ENCODE assay signal across 14 cellular contexts in the genomic region with DNA sequence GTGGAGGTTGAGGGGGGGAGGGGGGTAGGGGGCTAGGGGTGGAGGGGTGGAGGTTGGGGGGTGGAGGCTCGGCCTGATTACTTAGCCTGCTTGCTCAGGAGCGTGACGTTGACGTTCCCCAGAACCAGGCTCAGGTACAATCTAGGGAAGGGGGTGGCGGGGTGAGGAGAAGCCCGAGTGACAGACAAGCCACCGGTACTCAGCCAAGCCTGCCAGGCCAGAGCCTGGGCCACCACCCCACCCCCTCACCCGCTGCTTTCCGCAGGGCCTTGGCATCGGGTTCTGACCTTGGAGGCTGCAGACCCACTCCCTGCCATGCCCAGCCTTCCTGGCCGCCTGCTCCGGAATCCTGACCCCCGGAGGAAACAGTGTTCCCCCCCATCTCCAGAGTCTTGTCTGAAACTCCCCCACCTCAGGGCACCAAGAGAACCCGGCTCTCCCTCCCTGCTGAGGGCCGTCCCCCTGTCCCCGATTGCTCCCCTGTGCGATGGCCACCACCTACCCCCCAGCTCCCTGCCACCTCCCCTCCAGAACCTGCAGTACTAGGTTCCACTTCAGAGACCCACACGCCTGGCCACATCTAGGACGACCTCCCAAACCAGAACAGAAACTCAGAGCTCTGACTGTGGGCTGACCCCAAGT. TPM values are rescaled to one million over a fixed set of nuclear protein-coding genes. Genes with fewer than 3 reads are reported as not detected.
A peak's percentile ranks its signal among the peaks of the same experiment; 100 is the strongest.
DNase-seq lines count a peak whose midpoint lies in the region; ATAC-seq, FAIRE-seq and TF ChIP-seq lines count a peak whose summit lies in the region.
"Had no signal": no experiment of that assay in that cellular context is flagged by ENCODE, and none has a peak within 500 bp of the region (broad histone marks: within the 10 kb centered on the region; RNA-seq: fewer than 3 reads in every experiment).

No MANE protein-coding gene starts in this region.

- no peak overlapping the region for H3K4me3 Mint-ChIP-seq in activated CD4-positive, alpha-beta memory T cell treated with anti-CD3 and anti-CD28 coated beads, Interleukin-2, amount 10 ng/mL, durations not matched to agents 7 days and 5 days
- H3K4me3 Mint-ChIP-seq: activated naive CD4-positive, alpha-beta T cell treated with anti-CD3 and anti-CD28 coated beads, Interleukin-2, amount 50 U/mL, for 24 hours; B cell had no signal

- peak overlapping the region in 1 of 2 donors; percentile 55 for H3K9ac ChIP-seq in kidney (ENCODE audit: low read length in 2 of 2)

- H3K9me3 Mint-ChIP-seq in activated CD4-positive, alpha-beta memory T cell treated with anti-CD3 and anti-CD28 coated beads, Interleukin-2, amount 10 ng/mL, durations not matched to agents 7 days and 5 days = no peaks in the 10 kb centered on the region
- H3K9me3 Mint-ChIP-seq: activated naive CD4-positive, alpha-beta T cell treated with anti-CD3 and anti-CD28 coated beads, Interleukin-2, amount 50 U/mL, for 24 hours had no signal

- H3K27me3 ChIP-seq in adrenal gland (no peaks in the 10 kb centered on the region), gastrocnemius medialis (no peaks in the 10 kb centered on the region)

- TF ChIP-seq POLR2A in adrenal gland (IDR thresholded peaks at IDR 0.05) (no peak), gastrocnemius medialis (IDR thresholded peaks at IDR 0.05) (no peak)

- ATAC-seq in gastrocnemius medialis (peak; percentile 16 to 28), HG02970 (IDR thresholded peaks at IDR 0.05; ENCODE audit: low FRiP score, unreplicated experiment) (no peak)

- H3K9me3 ChIP-seq in adrenal gland (replicated peaks in 1 of 3) = no peaks in the 10 kb centered on the region
- H3K9me3 ChIP-seq in kidney (ENCODE audit: control insufficient read depth in 1 of 2, low read length in 2 of 2) = no peaks in the 10 kb centered on the region
- no peaks in the 10 kb centered on the region for H3K9me3 ChIP-seq in gastrocnemius medialis

- POLR2A ChIA-PET in activated CD4-positive, alpha-beta memory T cell treated with anti-CD3 and anti-CD28 coated beads, Interleukin-2, amount 10 ng/mL, durations not matched to agents 7 days and 5 days (lab: Charles Lee) = no interaction called here

- 30 to 44% (median 34%) methylated on average over 7 to 19 of the region's 19 CpGs for WGBS in adrenal gland, 4 donors

- H3K4me1 ChIP-seq in adrenal gland (replicated peaks in 1 of 2) (peaks cover 43 to 61% of the 10 kb centered on the region in 2 donors), kidney (ENCODE audit: control insufficient read depth in 1 of 2, insufficient read depth in 1 of 2, low read depth in 1 of 2, low read length in 2 of 2) (peaks cover 8 to 18% of the 10 kb centered on the region in 2 donors), gastrocnemius medialis (peaks cover 28 to 42% of the 10 kb centered on the region in 2 donors)

- in situ Hi-C loops in gastrocnemius medialis (cut with MboI; ENCODE audit: low sequenced_read_pairs in 4 of 4) = no loop called here

- CTCF ChIA-PET in activated CD4-positive, alpha-beta memory T cell treated with anti-CD3 and anti-CD28 coated beads, Interleukin-2, amount 10 ng/mL, durations not matched to agents 7 days and 5 days (lab: Charles Lee) = no interaction called here

- peaks cover 0 to 41% of the 10 kb centered on the region in 2 donors for H3K36me3 ChIP-seq in adrenal gland (replicated peaks in 1 of 2)
- H3K36me3 ChIP-seq in kidney (ENCODE audit: control insufficient read depth in 1 of 2, insufficient read depth in 2 of 2, low read length in 2 of 2) = peaks cover 8% of the 10 kb centered on the region in 2 donors
- H3K36me3 ChIP-seq in gastrocnemius medialis = peaks cover 0 to 36% of the 10 kb centered on the region in 2 donors

- intact Hi-C loops in adrenal gland (cut with DNase I) = loop anchor here in 1 of 2 donors (5.0 kb wide), 1 partner anchor 72 kb away; a partner anchor contains a TSS
- intact Hi-C loops in kidney (cut with DNase I) = no loop called here
- intact Hi-C loops in gastrocnemius medialis (cut with DNase I; ENCODE audit: low total_unique reads) = no loop called here

- peaks cover 12% of the 10 kb centered on the region for H3K4me1 Mint-ChIP-seq in activated CD4-positive, alpha-beta memory T cell treated with anti-CD3 and anti-CD28 coated beads, Interleukin-2, amount 10 ng/mL, durations not matched to agents 7 days and 5 days

- no peak for TF ChIP-seq CTCF in adrenal gland (IDR thresholded peaks at IDR 0.05)
- no peak for TF ChIP-seq CTCF in kidney (IDR thresholded peaks at IDR 0.05; ENCODE audit: borderline replicate concordance, extremely low read depth, insufficient read depth)
- no peak for TF ChIP-seq CTCF in gastrocnemius medialis (IDR thresholded peaks at IDR 0.05 in 4 of 5, conservative IDR thresholded peaks at IDR 0.05 in 1 of 5)

- FAIRE-seq in kidney (lab: Jason Lieb, UNC) = no peak

- peak; percentile 31 for DNase-seq in D341Med (ENCODE audit: low spot score)
- peak; percentile 70 to 88 (median 78) for DNase-seq in adrenal gland
- peak; percentile 83 for DNase-seq in kidney
- DNase-seq in gastrocnemius medialis = peak; percentile 56 to 74
- DNase-seq in NCI-H510A (lab: John Stamatoyannopoulos, UW) = no peak
- no peak for DNase-seq in activated CD4-positive, alpha-beta memory T cell treated with anti-CD3 and anti-CD28 coated beads, Interleukin-2, amount 10 ng/mL, durations not matched to agents 7 days and 5 days
- DNase-seq in SHP77 treated with DMSO at 0.1 percent for 48 hours (lab: John Stamatoyannopoulos, UW) = no peak
- DNase-seq: dermis blood vessel endothelial cell, GDM1, NCI-H1436, NCI-H774 had no signal

- peak overlapping the region in 1 of 4 donors; percentile 0 for H3K4me3 ChIP-seq in adrenal gland
- no peak overlapping the region for H3K4me3 ChIP-seq in kidney (ENCODE audit: low read length in 2 of 2)
- peak overlapping the region in 2 of 4 donors; percentile 10 to 19 for H3K4me3 ChIP-seq in gastrocnemius medialis

- H3K36me3 Mint-ChIP-seq in activated CD4-positive, alpha-beta memory T cell treated with anti-CD3 and anti-CD28 coated beads, Interleukin-2, amount 10 ng/mL, durations not matched to agents 7 days and 5 days (ENCODE audit: low read depth) = peaks cover 8% of the 10 kb centered on the region
- H3K36me3 Mint-ChIP-seq: activated naive CD4-positive, alpha-beta T cell treated with anti-CD3 and anti-CD28 coated beads, Interleukin-2, amount 50 U/mL, for 24 hours had no signal

- no peaks in the 10 kb centered on the region for H3K27me3 Mint-ChIP-seq in activated CD4-positive, alpha-beta memory T cell treated with anti-CD3 and anti-CD28 coated beads, Interleukin-2, amount 10 ng/mL, durations not matched to agents 7 days and 5 days
- H3K27me3 Mint-ChIP-seq: activated naive CD4-positive, alpha-beta T cell treated with anti-CD3 and anti-CD28 coated beads, Interleukin-2, amount 50 U/mL, for 24 hours; B cell had no signal

- H3K27ac Mint-ChIP-seq in activated CD4-positive, alpha-beta memory T cell treated with anti-CD3 and anti-CD28 coated beads, Interleukin-2, amount 10 ng/mL, durations not matched to agents 7 days and 5 days = no peak overlapping the region

- peak overlapping the region; percentile 50 to 98 (median 95) for H3K27ac ChIP-seq in adrenal gland
- peak overlapping the region; percentile 1 to 67 for H3K27ac ChIP-seq in kidney (ENCODE audit: low read depth in 2 of 2, low read length in 2 of 2)
- H3K27ac ChIP-seq in gastrocnemius medialis = peak overlapping the region; percentile 94 to 99 (median 98)

RNA-seq across cellular contexts. Expression of a gene that starts 5.2 kb away (rescaled TPM):
- total RNA-seq in adrenal gland = 100 to 1,000 TPM in 4 of 8 donors, 10 to 100 TPM in 4; 51.4 to 277 (median 113) TPM
- polyA plus RNA-seq in adrenal gland = 100 to 1,000 TPM; 197 to 260 (median 227) TPM
- 47.0 TPM for total RNA-seq in kidney
- polyA plus RNA-seq in kidney (ENCODE audit: insufficient read depth, low read depth, low replicate concordance) = 141 TPM
- 10 to 100 TPM; 21.3 to 56.7 (median 38.2) TPM for total RNA-seq in gastrocnemius medialis
- total RNA-seq in activated CD4-positive, alpha-beta memory T cell treated with anti-CD3 and anti-CD28 coated beads, Interleukin-2, amount 10 ng/mL, durations not matched to agents 7 days and 5 days = 10 to 100 TPM; 34.3 to 34.9 TPM

RNA-seq across cellular contexts. Expression of a gene that starts 58.6 kb away (rescaled TPM):
- 10 to 100 TPM; 20.9 to 70.7 (median 41.9) TPM for total RNA-seq in adrenal gland
- polyA plus RNA-seq in adrenal gland = 10 to 100 TPM; 54.1 to 82.0 (median 64.2) TPM
- total RNA-seq in kidney = 29.9 TPM
- 55.5 TPM for polyA plus RNA-seq in kidney (ENCODE audit: insufficient read depth, low read depth, low replicate concordance)
- total RNA-seq in gastrocnemius medialis = 10 to 100 TPM; 10.0 to 31.5 (median 17.3) TPM
- total RNA-seq in activated CD4-positive, alpha-beta memory T cell treated with anti-CD3 and anti-CD28 coated beads, Interleukin-2, amount 10 ng/mL, durations not matched to agents 7 days and 5 days = 10 to 100 TPM; 37.3 to 40.4 TPM

RNA-seq across cellular contexts. Expression of a gene that starts 58.7 kb away (rescaled TPM):
- 100 to 1,000 TPM; 153 to 359 (median 226) TPM for total RNA-seq in adrenal gland
- polyA plus RNA-seq in adrenal gland = 100 to 1,000 TPM in 1 of 3 donors, 10 to 100 TPM in 2; 42.5 to 284 (median 60.3) TPM
- 130 TPM for total RNA-seq in kidney
- 233 TPM for polyA plus RNA-seq in kidney (ENCODE audit: insufficient read depth, low read depth, low replicate concordance)
- 100 to 1,000 TPM; 236 to 344 (median 284) TPM for total RNA-seq in gastrocnemius medialis
- total RNA-seq in activated CD4-positive, alpha-beta memory T cell treated with anti-CD3 and anti-CD28 coated beads, Interleukin-2, amount 10 ng/mL, durations not matched to agents 7 days and 5 days = 100 to 1,000 TPM; 159 to 161 TPM

Comparison
In these comparisons a context has a peak if more than half of its experiments do, and no peak if none do; other contexts are left out.
1. DNase-seq: peak in D341Med (single experiment), adrenal gland (7 of 7), kidney (single experiment) and gastrocnemius medialis (2 of 2); none in NCI-H510A (single experiment), activated CD4-positive, alpha-beta memory T cell treated with anti-CD3 and anti-CD28 coated beads, Interleukin-2, amount 10 ng/mL, durations not matched to agents 7 days and 5 days (single experiment) and SHP77 treated with DMSO at 0.1 percent for 48 hours (single experiment).
2. H3K27ac ChIP-seq: peak in every context shown above with its lines; median percentile 98 in gastrocnemius medialis; 95 in adrenal gland; 34 in kidney.